ENCODE assay signal across 19 cellular contexts in the genomic region with DNA sequence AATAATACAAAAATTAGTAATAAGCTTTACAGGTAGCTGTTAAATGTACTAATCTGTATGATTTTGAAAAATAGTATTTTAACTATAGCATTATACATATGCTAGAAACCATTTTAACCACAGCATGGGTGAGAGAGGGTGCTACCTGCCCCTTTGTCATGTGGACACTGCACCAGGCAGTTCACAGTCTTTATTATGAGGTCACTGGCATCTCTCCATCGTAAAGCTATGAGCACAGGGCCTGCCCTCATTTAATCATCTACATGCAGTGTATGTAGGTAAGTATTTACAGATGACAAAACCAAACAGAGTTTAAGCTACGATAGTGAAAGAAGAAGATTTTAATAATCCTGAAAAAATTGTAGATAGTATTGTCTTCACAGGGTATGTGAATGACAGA. TPM values are rescaled to one million over a fixed set of nuclear protein-coding genes. Genes with fewer than 3 reads are reported as not detected.
DNase-seq lines count a peak whose midpoint lies in the region; ATAC-seq and TF ChIP-seq lines count a peak whose summit lies in the region.
"Had no signal": no experiment of that assay in that cellular context is flagged by ENCODE, and none has a peak within 500 bp of the region (broad histone marks: within the 10 kb centered on the region; RNA-seq: fewer than 3 reads in every experiment).

No MANE protein-coding gene starts in this region.

- H3K27me3 Mint-ChIP-seq in nephron (ENCODE audit: low read depth): no peaks in the 10 kb centered on the region
- H3K27me3 Mint-ChIP-seq in activated T-cell treated with anti-CD3 and anti-CD28 coated beads, Interleukin-2, amount 50 U/mL, for 72 hours (ENCODE audit: low read depth): no peaks in the 10 kb centered on the region
- H3K27me3 Mint-ChIP-seq: activated naive CD4-positive, alpha-beta T cell treated with anti-CD3 and anti-CD28 coated beads, Interleukin-2, amount 10 ng/mL, durations not matched to agents 7 days and 5 days had no signal

- H3K4me1 ChIP-seq in adipocyte (ENCODE audit: control insufficient read depth, insufficient read depth, low read length) (peaks cover 45% of the 10 kb centered on the region), tibial nerve (peaks cover 0 to 20% (median 2%) of the 10 kb centered on the region in 4 donors)
- H3K4me1 ChIP-seq: prostate gland had no signal

- peak overlapping the region; percentile 50 to 86 (median 69) for H3K27ac ChIP-seq in tibial nerve
- H3K27ac ChIP-seq: C4-2B had no signal

- TF ChIP-seq CTCF in nephron (IDR thresholded peaks at IDR 0.05; ENCODE audit: unreplicated experiment in 3 of 3) (no peak), tibial nerve (IDR thresholded peaks at IDR 0.05) (no peak)

- peak overlapping the region; percentile 58 for H3K4me3 ChIP-seq in adipocyte (ENCODE audit: low read length)
- peak overlapping the region in 2 of 4 donors; percentile 3 to 5 for H3K4me3 ChIP-seq in tibial nerve
- H3K4me3 ChIP-seq: prostate gland had no signal

- 37 to 38% methylated on average over 2 of the region's 2 CpGs for WGBS in tibial nerve, 2 donors

- no peaks in the 10 kb centered on the region for H3K9me3 Mint-ChIP-seq in nephron
- H3K9me3 Mint-ChIP-seq in activated T-cell treated with anti-CD3 and anti-CD28 coated beads, Interleukin-2, amount 50 U/mL, for 72 hours: no peaks in the 10 kb centered on the region
- H3K9me3 Mint-ChIP-seq: activated naive CD4-positive, alpha-beta T cell treated with anti-CD3 and anti-CD28 coated beads, Interleukin-2, amount 10 ng/mL, durations not matched to agents 7 days and 5 days had no signal

- H3K27me3 ChIP-seq in adipocyte (replicated peaks; ENCODE audit: control insufficient read depth, insufficient read depth, low read length) (no peaks in the 10 kb centered on the region), tibial nerve (no peaks in the 10 kb centered on the region)

- no peak for DNase-seq in adipocyte (ENCODE audit: low read depth)
- peak; percentile 38 for DNase-seq in fibroblast of peridontal ligament (ENCODE audit: extremely low read depth)
- DNase-seq in tibial nerve (ENCODE audit: low spot score in 2 of 2): no peak
- no peak for DNase-seq in amniotic stem cell (lab: John Stamatoyannopoulos, UW)
- no peak for DNase-seq in NK-92 (lab: John Stamatoyannopoulos, UW; ENCODE audit: unreplicated experiment)
- no peak for DNase-seq in activated T-cell treated with anti-CD3 and anti-CD28 coated beads, Interleukin-2, amount 50 U/mL, for 72 hours
- DNase-seq: activated CD4-positive, alpha-beta T cell treated with anti-CD3 and anti-CD28 coated beads for 36 hours; activated naive CD4-positive, alpha-beta T cell treated with anti-CD3 and anti-CD28 coated beads, Interleukin-2, amount 10 ng/mL, durations not matched to agents 7 days and 5 days; DND-41; H7; MV-4-11; NCI-H2081 treated with DMSO at 0.1 percent for 48 hours; NCI-H774; stimulated activated CD4-positive, alpha-beta T cell treated with anti-CD3 and anti-CD28 coated beads, Interleukin-2, amount 100 ng/mL, for 48 hours had no signal

- peak overlapping the region; percentile 71 for H3K9ac ChIP-seq in adipocyte (ENCODE audit: low read length)

- peaks cover 21% of the 10 kb centered on the region for H3K4me1 Mint-ChIP-seq in nephron
- no peaks in the 10 kb centered on the region for H3K4me1 Mint-ChIP-seq in activated T-cell treated with anti-CD3 and anti-CD28 coated beads, Interleukin-2, amount 50 U/mL, for 72 hours (ENCODE audit: low read depth)
- H3K4me1 Mint-ChIP-seq: activated CD4-positive, alpha-beta T cell treated with anti-CD3 and anti-CD28 coated beads for 36 hours; activated naive CD4-positive, alpha-beta T cell treated with anti-CD3 and anti-CD28 coated beads, Interleukin-2, amount 10 ng/mL, durations not matched to agents 7 days and 5 days had no signal

- TF ChIP-seq EP300 in tibial nerve (IDR thresholded peaks at IDR 0.05): no peak

- peak overlapping the region in 2 of 3 experiments; percentile 11 to 18 for H3K27ac Mint-ChIP-seq in nephron
- H3K27ac Mint-ChIP-seq in activated T-cell treated with anti-CD3 and anti-CD28 coated beads, Interleukin-2, amount 50 U/mL, for 72 hours: no peak overlapping the region
- H3K27ac Mint-ChIP-seq: activated CD4-positive, alpha-beta T cell treated with anti-CD3 and anti-CD28 coated beads for 36 hours; activated naive CD4-positive, alpha-beta T cell treated with anti-CD3 and anti-CD28 coated beads, Interleukin-2, amount 10 ng/mL, durations not matched to agents 7 days and 5 days had no signal

- no peaks in the 10 kb centered on the region for H3K36me3 Mint-ChIP-seq in nephron (ENCODE audit: low read depth)
- H3K36me3 Mint-ChIP-seq in activated T-cell treated with anti-CD3 and anti-CD28 coated beads, Interleukin-2, amount 50 U/mL, for 72 hours (ENCODE audit: insufficient read depth in 2 of 2): no peaks in the 10 kb centered on the region
- H3K36me3 Mint-ChIP-seq: activated naive CD4-positive, alpha-beta T cell treated with anti-CD3 and anti-CD28 coated beads, Interleukin-2, amount 10 ng/mL, durations not matched to agents 7 days and 5 days had no signal

- H3K36me3 ChIP-seq in adipocyte (ENCODE audit: control insufficient read depth, insufficient read depth, low read length, severe bottlenecking): peaks cover 19% of the 10 kb centered on the region
- H3K36me3 ChIP-seq in tibial nerve: peaks cover 0 to 1% (median 0%) of the 10 kb centered on the region in 3 donors
- H3K36me3 ChIP-seq: prostate gland had no signal

- no peak for TF ChIP-seq POLR2A in tibial nerve (IDR thresholded peaks at IDR 0.05)

- no peak overlapping the region for H3K4me3 Mint-ChIP-seq in nephron
- no peak overlapping the region for H3K4me3 Mint-ChIP-seq in activated T-cell treated with anti-CD3 and anti-CD28 coated beads, Interleukin-2, amount 50 U/mL, for 72 hours
- H3K4me3 Mint-ChIP-seq: activated CD4-positive, alpha-beta T cell treated with anti-CD3 and anti-CD28 coated beads for 36 hours; activated naive CD4-positive, alpha-beta T cell treated with anti-CD3 and anti-CD28 coated beads, Interleukin-2, amount 10 ng/mL, durations not matched to agents 7 days and 5 days had no signal

- no peak for ATAC-seq in GM21576 (IDR thresholded peaks at IDR 0.05; ENCODE audit: unreplicated experiment)
- no peak for ATAC-seq in activated T-cell treated with anti-CD3 and anti-CD28 coated beads, Interleukin-2, amount 50 U/mL, for 72 hours (replicated peaks in 1 of 2)
- ATAC-seq: activated CD4-positive, alpha-beta T cell treated with anti-CD3 and anti-CD28 coated beads for 36 hours had no signal

- H3K9me3 ChIP-seq in adipocyte (ENCODE audit: control insufficient read depth, low read length): no peaks in the 10 kb centered on the region
- no peaks in the 10 kb centered on the region for H3K9me3 ChIP-seq in tibial nerve
- H3K9me3 ChIP-seq: prostate gland had no signal

RNA-seq across cellular contexts. Expression of gene EDNRB, which starts 21.7 kb away (rescaled TPM):
- 10 to 100 TPM; 19.4 to 63.6 (median 22.5) TPM for total RNA-seq in tibial nerve
- total RNA-seq in activated T-cell treated with anti-CD3 and anti-CD28 coated beads, Interleukin-2, amount 50 U/mL, for 72 hours: not detected
- total RNA-seq: activated CD4-positive, alpha-beta T cell treated with anti-CD3 and anti-CD28 coated beads for 36 hours; T-helper 2 cell treated with Interferon-gamma antibody and Interleukin-4, amounts not matched to agents 100 ng/mL and 5 ng/mL, for 36 hours had no signal

Comparison
In these comparisons a context has a peak if more than half of its experiments do, and no peak if none do; other contexts are left out.
1. RNA of gene EDNRB, which starts 21.7 kb away (total RNA-seq): 19.4 to 63.6 TPM in tibial nerve; not detected in activated T-cell treated with anti-CD3 and anti-CD28 coated beads, Interleukin-2, amount 50 U/mL, for 72 hours; every median in the first group is over 10 times any median in the second.